11 cellular contexts compared by ENCODE assay signal in genomic region chr1:92480813-92481597, GRCh38. TPM values are rescaled to one million over a fixed set of nuclear protein-coding genes. Genes with fewer than 3 reads are reported as not detected.
DNase-seq lines count a peak whose midpoint lies in the region; ATAC-seq lines count a peak whose summit lies in the region.
"Had no signal": no experiment of that assay in that cellular context is flagged by ENCODE, and none has a peak within 500 bp of the region (broad histone marks: within the 10 kb centered on the region; RNA-seq: fewer than 3 reads in every experiment).

No MANE protein-coding gene starts in this region.

- POLR2A ChIA-PET in activated naive CD8-positive, alpha-beta T cell treated with anti-CD3 and anti-CD28 coated beads, Interleukin-2, amount 10 ng/mL, durations not matched to agents 7 days and 5 days (lab: Charles Lee) = interaction anchor here (0.6 to 7.3 kb wide), 4 partner anchors 57 to 481 kb away, joined by 4 to 193 read pairs (median 11); no protein-coding TSS in a partner anchor

- H3K9me3 Mint-ChIP-seq in activated naive CD4-positive, alpha-beta T cell treated with anti-CD3 and anti-CD28 coated beads for 36 hours = no peaks in the 10 kb centered on the region
- no peaks in the 10 kb centered on the region for H3K9me3 Mint-ChIP-seq in activated naive CD8-positive, alpha-beta T cell treated with anti-CD3 and anti-CD28 coated beads, Interleukin-2, amount 10 ng/mL, durations not matched to agents 7 days and 5 days
- no peaks in the 10 kb centered on the region for H3K9me3 Mint-ChIP-seq in stimulated activated naive CD8-positive, alpha-beta T cell treated with anti-CD3 and anti-CD28 coated beads, Interleukin-15, amount 100 ng/mL, for 72 hours

- peaks cover 60% of the 10 kb centered on the region for H3K4me1 Mint-ChIP-seq in activated naive CD4-positive, alpha-beta T cell treated with anti-CD3 and anti-CD28 coated beads for 36 hours (ENCODE audit: low read depth)
- peaks cover 45% of the 10 kb centered on the region for H3K4me1 Mint-ChIP-seq in activated naive CD8-positive, alpha-beta T cell treated with anti-CD3 and anti-CD28 coated beads, Interleukin-2, amount 10 ng/mL, durations not matched to agents 7 days and 5 days
- H3K4me1 Mint-ChIP-seq in stimulated activated naive CD8-positive, alpha-beta T cell treated with anti-CD3 and anti-CD28 coated beads, Interleukin-15, amount 100 ng/mL, for 72 hours = peaks cover 66% of the 10 kb centered on the region

- peak overlapping the region; percentile 93 for H3K27ac Mint-ChIP-seq in activated naive CD4-positive, alpha-beta T cell treated with anti-CD3 and anti-CD28 coated beads for 36 hours
- H3K27ac Mint-ChIP-seq in activated naive CD8-positive, alpha-beta T cell treated with anti-CD3 and anti-CD28 coated beads, Interleukin-2, amount 10 ng/mL, durations not matched to agents 7 days and 5 days = no peak overlapping the region
- H3K27ac Mint-ChIP-seq in stimulated activated naive CD8-positive, alpha-beta T cell treated with anti-CD3 and anti-CD28 coated beads, Interleukin-15, amount 100 ng/mL, for 72 hours = peak overlapping the region in 1 of 2 donors; percentile 88

- ATAC-seq in activated naive CD8-positive, alpha-beta T cell treated with anti-CD3 and anti-CD28 coated beads, Interleukin-2, amount 10 ng/mL, durations not matched to agents 7 days and 5 days (ENCODE audit: low read depth) = no peak
- ATAC-seq in left lobe of liver (peak; percentile 7), HG03045 (IDR thresholded peaks at IDR 0.05; ENCODE audit: unreplicated experiment) (no peak)
- ATAC-seq in stimulated activated naive CD8-positive, alpha-beta T cell treated with anti-CD3 and anti-CD28 coated beads, Interleukin-15, amount 100 ng/mL, for 72 hours = no peak
- ATAC-seq: activated CD4-positive, CD25-positive, alpha-beta regulatory T cell treated with anti-CD3 and anti-CD28 coated beads, Interleukin-2, amount 50 U/mL, for 24 hours had no signal

- no peaks in the 10 kb centered on the region for H3K27me3 Mint-ChIP-seq in activated naive CD4-positive, alpha-beta T cell treated with anti-CD3 and anti-CD28 coated beads for 36 hours (ENCODE audit: low read depth)
- no peaks in the 10 kb centered on the region for H3K27me3 Mint-ChIP-seq in activated naive CD8-positive, alpha-beta T cell treated with anti-CD3 and anti-CD28 coated beads, Interleukin-2, amount 10 ng/mL, durations not matched to agents 7 days and 5 days
- H3K27me3 Mint-ChIP-seq in stimulated activated naive CD8-positive, alpha-beta T cell treated with anti-CD3 and anti-CD28 coated beads, Interleukin-15, amount 100 ng/mL, for 72 hours = no peaks in the 10 kb centered on the region

- no peak for DNase-seq in activated naive CD4-positive, alpha-beta T cell treated with anti-CD3 and anti-CD28 coated beads for 36 hours
- no peak for DNase-seq in activated naive CD4-positive, alpha-beta T cell treated with anti-CD3 and anti-CD28 coated beads, Interleukin-2, amount 50 U/mL, for 16 hours
- DNase-seq in activated naive CD8-positive, alpha-beta T cell treated with anti-CD3 and anti-CD28 coated beads, Interleukin-2, amount 10 ng/mL, durations not matched to agents 7 days and 5 days = no peak
- DNase-seq in left lobe of liver (ENCODE audit: low spot score) (no peak), germinal center (ENCODE audit: low spot score) (no peak), NCI-H1092 (lab: John Stamatoyannopoulos, UW) (no peak)
- DNase-seq in stimulated activated naive CD8-positive, alpha-beta T cell treated with anti-CD3 and anti-CD28 coated beads, Interleukin-15, amount 100 ng/mL, for 72 hours = no peak
- DNase-seq: stimulated activated CD4-positive, alpha-beta T cell treated with anti-CD3 and anti-CD28 coated beads, Interleukin-12 subunit alpha, Interleukin-12 subunit beta, amount 100 ng/mL, for 4 hours; stimulated activated naive CD4-positive, alpha-beta T cell treated with Interleukin-2 at 50 U/mL for 16 hours had no signal

- intact Hi-C loops in activated naive CD4-positive, alpha-beta T cell treated with anti-CD3 and anti-CD28 coated beads for 36 hours (cut with micrococcal nuclease) = loop anchor here (5.0 to 10.0 kb wide), 4 partner anchors 729 to 1424 kb away; partner anchors contain the start of gene GCLM

- CTCF ChIA-PET in activated naive CD4-positive, alpha-beta T cell treated with anti-CD3 and anti-CD28 coated beads for 36 hours (lab: Charles Lee) = interaction anchor here (0.6 kb wide), 1 partner anchor 174 kb away, joined by 4 read pairs; no protein-coding TSS in a partner anchor

- peaks cover 68% of the 10 kb centered on the region for H3K36me3 Mint-ChIP-seq in activated naive CD4-positive, alpha-beta T cell treated with anti-CD3 and anti-CD28 coated beads for 36 hours (ENCODE audit: low read depth)
- H3K36me3 Mint-ChIP-seq in activated naive CD8-positive, alpha-beta T cell treated with anti-CD3 and anti-CD28 coated beads, Interleukin-2, amount 10 ng/mL, durations not matched to agents 7 days and 5 days = peaks cover 53% of the 10 kb centered on the region

- H3K4me3 Mint-ChIP-seq in activated naive CD4-positive, alpha-beta T cell treated with anti-CD3 and anti-CD28 coated beads for 36 hours = peak overlapping the region; percentile 90
- peak overlapping the region; percentile 99 for H3K4me3 Mint-ChIP-seq in activated naive CD8-positive, alpha-beta T cell treated with anti-CD3 and anti-CD28 coated beads, Interleukin-2, amount 10 ng/mL, durations not matched to agents 7 days and 5 days
- H3K4me3 Mint-ChIP-seq in stimulated activated naive CD8-positive, alpha-beta T cell treated with anti-CD3 and anti-CD28 coated beads, Interleukin-15, amount 100 ng/mL, for 72 hours = peak overlapping the region; percentile 93 to 95

RNA-seq across cellular contexts. Expression of gene GFI1, which starts 5.7 kb away (rescaled TPM):
- total RNA-seq in activated naive CD4-positive, alpha-beta T cell treated with anti-CD3 and anti-CD28 coated beads for 36 hours = 10 to 100 TPM; 42.8 to 44.2 TPM
- total RNA-seq in activated naive CD8-positive, alpha-beta T cell treated with anti-CD3 and anti-CD28 coated beads, Interleukin-2, amount 10 ng/mL, durations not matched to agents 7 days and 5 days = 10 to 100 TPM; 52.2 to 56.4 TPM
- 0.38 TPM for total RNA-seq in left lobe of liver

Comparison
In these comparisons a context has a peak if more than half of its experiments do, and no peak if none do; other contexts are left out.
1. RNA of gene GFI1, which starts 5.7 kb away (total RNA-seq): 52.2 to 56.4 TPM in activated naive CD8-positive, alpha-beta T cell treated with anti-CD3 and anti-CD28 coated beads, Interleukin-2, amount 10 ng/mL, durations not matched to agents 7 days and 5 days and 42.8 to 44.2 TPM in activated naive CD4-positive, alpha-beta T cell treated with anti-CD3 and anti-CD28 coated beads for 36 hours; 0.38 TPM in left lobe of liver (single experiment); every median in the first group is over 10 times any median in the second.
2. Peak in every context shown above with its lines, with median percentiles within 50 percentile points of each other: H3K4me3 Mint-ChIP-seq.